Comparison of ENCODE assay signal across 11 cellular contexts in genomic region chr6:48069280-48069679, GRCh38. TPM values are rescaled to one million over a fixed set of nuclear protein-coding genes. Genes with fewer than 3 reads are reported as not detected.
DNase-seq lines count a peak whose midpoint lies in the region; ATAC-seq, FAIRE-seq and TF ChIP-seq lines count a peak whose summit lies in the region.
"Had no signal": no experiment of that assay in that cellular context is flagged by ENCODE, and none has a peak within 500 bp of the region (broad histone marks: within the 10 kb centered on the region; RNA-seq: fewer than 3 reads in every experiment).

No MANE protein-coding gene starts in this region.

- peaks cover 12% of the 10 kb centered on the region for H3K23me2 ChIP-seq in H1 (ENCODE audit: low read depth, low read length)

- H3K9ac ChIP-seq in IMR-90 (ENCODE audit: low read depth, low read length) (no peak overlapping the region), H1 (replicated peaks in 1 of 4; ENCODE audit: extremely low read depth in 1 of 4, low read depth in 3 of 4, low read length in 3 of 4) (peak overlapping the region in 1 of 4 experiments; percentile 24; a peak in 2 of 7 replicates)
- H3K9ac ChIP-seq: parathyroid adenoma had no signal

- no peak overlapping the region for H3K18ac ChIP-seq in IMR-90 (ENCODE audit: low read depth, low read length)
- 0 out of 2 replicates have a peak overlapping the region, but pooled peaks have one; percentile 17 for H3K18ac ChIP-seq in H1 (ENCODE audit: extremely low read depth, low read length)

- no peak for TF ChIP-seq POLR2A in IMR-90 (IDR thresholded peaks at IDR 0.05; ENCODE audit: low read depth, low read length)
- TF ChIP-seq POLR2A in H1 (IDR thresholded peaks at IDR 0.05; ENCODE audit: control extremely low read depth in 1 of 2, low read depth in 2 of 2, low read length in 2 of 2), result no peak

- H3K4me3 ChIP-seq in IMR-90 (ENCODE audit: insufficient read depth, low read depth, low read length) (no peak overlapping the region), H1 (ENCODE audit: extremely low read depth in 1 of 4, insufficient read depth in 2 of 4, low read depth in 3 of 4, low read length in 4 of 4) (peak overlapping the region; percentile 30 to 70 (median 42); a peak in 7 of 8 replicates)

- no peak overlapping the region for H4K8ac ChIP-seq in IMR-90 (ENCODE audit: low read depth in 2 of 2, low read length in 2 of 2)
- no peak overlapping the region for H4K8ac ChIP-seq in H1 (ENCODE audit: extremely low read depth, insufficient read depth, low read length)

- no peak overlapping the region for H3K14ac ChIP-seq in IMR-90 (replicated peaks; ENCODE audit: low read depth, low read length)
- H3K14ac ChIP-seq in H1 (ENCODE audit: insufficient read length), result no peak overlapping the region

- no peak overlapping the region for H2BK5ac ChIP-seq in IMR-90 (ENCODE audit: low read depth, low read length, poor library complexity, severe bottlenecking)
- 0 out of 2 replicates have a peak overlapping the region, but pooled peaks have one; percentile 19 for H2BK5ac ChIP-seq in H1 (ENCODE audit: low read depth, low read length)

- H4K20me1 ChIP-seq in IMR-90 (ENCODE audit: insufficient read depth, low read length) (no peaks in the 10 kb centered on the region), H1 (replicated peaks in 1 of 2; ENCODE audit: control insufficient read depth in 1 of 2, insufficient read depth in 2 of 2, low read length in 2 of 2) (peaks cover 0 to 2% of the 10 kb centered on the region in 2 experiments)

- H4K5ac ChIP-seq in IMR-90 (ENCODE audit: low read depth, low read length), result no peak overlapping the region
- no peak overlapping the region for H4K5ac ChIP-seq in H1 (ENCODE audit: insufficient read length, low read depth, low read length)

- H2AK5ac ChIP-seq in IMR-90 (ENCODE audit: low read depth, low read length) (no peak overlapping the region), H1 (ENCODE audit: low read depth, low read length) (peak overlapping the region; percentile 76; the same call in 1 of the 2 replicates)

- CTCF ChIA-PET in Calu3 (lab: Charles Lee), result no interaction called here
- CTCF ChIA-PET in IMR-90 (lab: Yijun Ruan, JAX), result interaction anchor here (1.0 kb wide), 1 partner anchor 18 kb away, joined by 3 read pairs; no protein-coding TSS in a partner anchor
- CTCF ChIA-PET in H1 (lab: Charles Lee; ENCODE audit: partially characterized antibody), result interaction anchor here (0.8 to 0.9 kb wide), 2 partner anchors 18 to 405 kb away, joined by 3 to 6 read pairs; no protein-coding TSS in a partner anchor

- H3K4me1 ChIP-seq in IMR-90 (ENCODE audit: control insufficient read depth, insufficient read depth, low read length) (peaks cover 7% of the 10 kb centered on the region), H1 (replicated peaks in 1 of 4; ENCODE audit: control insufficient read depth in 3 of 4, insufficient read depth in 4 of 4, low read length in 3 of 4) (peaks cover 4 to 13% (median 9%) of the 10 kb centered on the region in 4 experiments; a peak in 6 of 7 replicates)
- H3K4me1 ChIP-seq: parathyroid adenoma had no signal

- H3K4me2 ChIP-seq in IMR-90 (ENCODE audit: low read depth, low read length), result peak overlapping the region; percentile 43
- H3K4me2 ChIP-seq in H1 (ENCODE audit: insufficient read depth in 1 of 2, low read depth in 2 of 2, low read length in 2 of 2), result peak overlapping the region; percentile 65 to 89

- H3K79me1 ChIP-seq in IMR-90 (ENCODE audit: low read depth in 1 of 2, low read length in 2 of 2), result no peaks in the 10 kb centered on the region
- H3K79me1 ChIP-seq in H1 (ENCODE audit: low read depth, low read length), result no peaks in the 10 kb centered on the region

- TF ChIP-seq CTCF in Calu3 (IDR thresholded peaks at IDR 0.05; ENCODE audit: unreplicated experiment) (no peak), IMR-90 (conservative IDR thresholded peaks at IDR 0.05; ENCODE audit: low read depth, low read length) (no peak), H1 (IDR thresholded peaks at IDR 0.05; ENCODE audit: control extremely low read depth in 1 of 3, insufficient read depth in 1 of 3, low read depth in 1 of 3, low read length in 3 of 3) (no peak), neural crest cell (conservative IDR thresholded peaks at IDR 0.05) (no peak)

- FAIRE-seq in H1 (lab: Jason Lieb, UNC), result peak; percentile 75

- H4K91ac ChIP-seq in IMR-90 (ENCODE audit: insufficient read depth, low read depth, low read length) (no peak overlapping the region), H1 (replicated peaks; ENCODE audit: insufficient read length, low read length) (no peak overlapping the region)

- H2BK15ac ChIP-seq in IMR-90 (ENCODE audit: low read depth, low read length) (no peak overlapping the region), H1 (ENCODE audit: low read length) (no peak overlapping the region)

- 43% methylated on average over 2 of the region's 11 CpGs; no CpG with 5 or more reads in 1 of the 2 experiments for WGBS in IMR-90 (ENCODE audit: extremely low coverage in 2 of 2, insufficient read length in 1 of 2), 2 experiments
- WGBS in H1 (ENCODE audit: extremely low coverage in 1 of 2, insufficient coverage in 1 of 2, insufficient read length in 1 of 2, insufficient replicate concordance in 2 of 2, low coverage in 1 of 2, low lambda C conversion rate in 2 of 2, missing lambda C conversion rate in 1 of 2), 2 experiments, result 39% methylated on average over 11 of the region's 11 CpGs; no CpG with 5 or more reads in 1 of the 2 experiments

- H3K36me3 ChIP-seq in IMR-90 (ENCODE audit: control insufficient read depth, insufficient read depth, low read length) (no peaks in the 10 kb centered on the region), H1 (ENCODE audit: control insufficient read depth in 2 of 4, insufficient read depth in 4 of 4, low read length in 3 of 4) (no peaks in the 10 kb centered on the region)

- H3K56ac ChIP-seq in IMR-90 (ENCODE audit: extremely low read depth, insufficient read depth, low read length), result no peak overlapping the region
- no peak overlapping the region for H3K56ac ChIP-seq in H1 (replicated peaks; ENCODE audit: insufficient read length, low read depth, low read length)

- peak overlapping the region; percentile 78; the same call in 1 of the 2 replicates for H2BK12ac ChIP-seq in H1 (ENCODE audit: low read depth, low read length)

- no peak overlapping the region for H2BK20ac ChIP-seq in IMR-90 (ENCODE audit: low read depth, low read length)
- no peak overlapping the region for H2BK20ac ChIP-seq in H1 (ENCODE audit: low read length)

- TF ChIP-seq RAD21 in IMR-90 (IDR thresholded peaks at IDR 0.05; ENCODE audit: low read length) (no peak), H1 (IDR thresholded peaks at IDR 0.05 in 1 of 2, conservative IDR thresholded peaks at IDR 0.05 in 1 of 2; ENCODE audit: low read depth in 2 of 2, low read length in 2 of 2) (no peak)

- no TSS peak for BruUV-seq in Calu3 (replicated peaks; lab: Mats Ljungman, UMichigan)
- BruUV-seq in IMR-90 (replicated peaks; lab: Mats Ljungman, UMichigan), result no TSS peak

- POLR2A ChIA-PET in IMR-90 (lab: Charles Lee; ENCODE audit: unreplicated experiment) (interaction anchor here (0.6 kb wide), 1 partner anchor 1181 kb away, joined by 4 read pairs; no protein-coding TSS in a partner anchor), H1 (lab: Charles Lee; ENCODE audit: partially characterized antibody) (no interaction called here)

- H3K27me3 ChIP-seq in IMR-90 (ENCODE audit: control insufficient read depth, insufficient read depth, low read length) (peaks cover 10% of the 10 kb centered on the region), H1 (replicated peaks in 1 of 4; ENCODE audit: control insufficient read depth in 3 of 4, extremely low read depth in 1 of 4, insufficient read depth in 3 of 4, low read length in 3 of 4) (peaks cover 6 to 21% (median 16%) of the 10 kb centered on the region in 4 experiments)

- H3K9me3 Mint-ChIP-seq in Calu3 (ENCODE audit: low read depth, unreplicated experiment), result no peaks in the 10 kb centered on the region
- no peaks in the 10 kb centered on the region for H3K9me3 Mint-ChIP-seq in neural crest cell

- H3K9me1 ChIP-seq in IMR-90 (ENCODE audit: insufficient read depth, low read length), result no peaks in the 10 kb centered on the region

- intact Hi-C loops in Calu3 (cut with micrococcal nuclease; ENCODE audit: unreplicated experiment) (no loop called here), IMR-90 (cut with micrococcal nuclease) (no loop called here)

- H3K4me1 Mint-ChIP-seq in Calu3 (ENCODE audit: low read depth, unreplicated experiment), result no peaks in the 10 kb centered on the region
- peaks cover 10% of the 10 kb centered on the region for H3K4me1 Mint-ChIP-seq in neural crest cell

- H3K27ac ChIP-seq in IMR-90 (ENCODE audit: insufficient read depth, low read length) (no peak overlapping the region), H1 (ENCODE audit: low read depth, low read length) (no peak overlapping the region)
- H3K27ac ChIP-seq: parathyroid adenoma had no signal

- TF ChIP-seq EP300 in H1 (IDR thresholded peaks at IDR 0.05; ENCODE audit: borderline replicate concordance in 1 of 2, low read depth in 2 of 2, low read length in 2 of 2), result no peak

- H2AK9ac ChIP-seq in IMR-90 (replicated peaks; ENCODE audit: low read depth, low read length, poor library complexity), result no peak overlapping the region

- ATAC-seq in IMR-90 (ENCODE audit: low read depth) (no peak; the same call in none of the 2 replicates), GM21528 (IDR thresholded peaks at IDR 0.05; ENCODE audit: low FRiP score, unreplicated experiment) (no peak)

- H2AFZ ChIP-seq in IMR-90 (replicated peaks; ENCODE audit: low read length, poor library complexity) (peak overlapping the region; percentile 35), H1 (ENCODE audit: low read length) (peak overlapping the region; percentile 82)
- H2AFZ ChIP-seq: parathyroid adenoma had no signal

- H3K4me3 Mint-ChIP-seq in Calu3 (ENCODE audit: low read depth, unreplicated experiment), result peak overlapping the region; percentile 51
- H3K4me3 Mint-ChIP-seq in neural crest cell, result peak overlapping the region; percentile 63

- no peak overlapping the region for H3K27ac Mint-ChIP-seq in Calu3 (ENCODE audit: unreplicated experiment)
- H3K27ac Mint-ChIP-seq in neural crest cell (ENCODE audit: unreplicated experiment), result no peak overlapping the region

- no peaks in the 10 kb centered on the region for H3K36me3 Mint-ChIP-seq in Calu3 (ENCODE audit: insufficient read depth, unreplicated experiment)
- H3K36me3 Mint-ChIP-seq in neural crest cell (ENCODE audit: low read depth), result no peaks in the 10 kb centered on the region

- DNase-seq in Calu3 (no peak), IMR-90 (peak; percentile 4), H1 (ENCODE audit: low read depth in 1 of 2, low spot score in 2 of 2) (peak in 1 of 2 experiments; percentile 47), neural crest cell (ENCODE audit: low read depth, low spot score) (no peak), NCI-H2107 (lab: John Stamatoyannopoulos, UW) (no peak), pons (ENCODE audit: low spot score) (no peak), hippocampal formation (lab: John Stamatoyannopoulos, UW) (no peak)
- DNase-seq: Kasumi-1; NK-92 treated with Interleukin-12 subunit alpha and Interleukin-12 subunit beta, amount 100 ng/mL, for 24 hours had no signal

- no peaks in the 10 kb centered on the region for H3K79me2 ChIP-seq in H1 (ENCODE audit: control insufficient read depth in 1 of 2, insufficient read depth in 2 of 2, low read length in 2 of 2)
- H3K79me2 ChIP-seq: parathyroid adenoma had no signal

- H3K23ac ChIP-seq in IMR-90 (ENCODE audit: low read depth, low read length) (peak overlapping the region; percentile 75; the same call in 1 of the 2 replicates), H1 (ENCODE audit: insufficient read length) (no peak overlapping the region)

- no peaks in the 10 kb centered on the region for H3K9me3 ChIP-seq in IMR-90 (ENCODE audit: control insufficient read depth, insufficient read depth, low read length)
- H3K9me3 ChIP-seq in H1 (ENCODE audit: insufficient read depth in 2 of 2, low read depth in 1 of 2, low read length in 1 of 2), result no peaks in the 10 kb centered on the region

- H2BK120ac ChIP-seq in IMR-90 (ENCODE audit: low read depth, low read length) (no peak overlapping the region), H1 (replicated peaks; ENCODE audit: low read depth, low read length) (no peak overlapping the region)

- H3K27me3 Mint-ChIP-seq in Calu3 (ENCODE audit: unreplicated experiment), result peaks cover 13% of the 10 kb centered on the region
- peaks cover 51% of the 10 kb centered on the region for H3K27me3 Mint-ChIP-seq in neural crest cell (ENCODE audit: low read depth)

- in situ Hi-C loops in IMR-90 (cut with MboI; ENCODE audit: low sequenced_read_pairs), result no loop called here

- H3K4ac ChIP-seq in IMR-90 (ENCODE audit: low read depth, low read length), result no peak overlapping the region
- H3K4ac ChIP-seq in H1 (replicated peaks; ENCODE audit: insufficient read length, low read depth, low read length), result no peak overlapping the region

- dilution Hi-C loops in IMR-90 (cut with HindIII; ENCODE audit: low sequenced_read_pairs, unreplicated experiment), result no loop called here

RNA-seq across cellular contexts. Expression of gene PTCHD4, which starts 41.7 kb away (rescaled TPM):
- total RNA-seq in Calu3 (2022) (not detected in 2 replicates), IMR-90 (2012; rRNA removed) (0.72 and 1.1 TPM in 2 replicates), neural crest cell (1.2 and 1.4 TPM in 2 replicates)
- polyA plus RNA-seq in IMR-90 (2012; rRNA removed) (0.36 and 0.53 TPM in 2 replicates), H1 (2011; rRNA removed) (0.11 and 0.17 TPM in 2 replicates)
- 0.08 and 0.27 TPM in 2 replicates for polyA plus RNA-seq in IMR-90 (2012; cell fraction: cytosol; rRNA removed)
- polyA plus RNA-seq in IMR-90 (2012; cell fraction: nucleus; rRNA removed; ENCODE audit: low replicate concordance), result 0.14 and 0.46 TPM in 2 replicates
- total RNA-seq in H1 (2021; fragmentation: NEBNext Ultra II Directional; extraction: Animal tissue kit (Norgen Biotek cat#: 25700)), result 0.33 and 0.37 TPM in 2 replicates
- 0.19 TPM for polyA plus RNA-seq in H1 (2011; cell fraction: cytosol; rRNA removed)
- polyA plus RNA-seq in H1 (2011; cell fraction: nucleus; rRNA removed), result 0.76 TPM
- 0.17 to 0.35 TPM (median 0.29 TPM) in 4 replicates for polyA plus RNA-seq in H1 (2012, experiment 1 of 2)
- polyA plus RNA-seq in H1 (2012, experiment 2 of 2), result 0.09 TPM
- polyA plus RNA-seq in H1 (2013, experiment 1 of 2), result 0.85 TPM
- 0.70 TPM for polyA plus RNA-seq in H1 (2013, experiment 2 of 2)
- 0.28 and 0.71 TPM in 2 replicates for polyA minus RNA-seq in H1 (2011; rRNA and poly(A)+ RNA removed)
- polyA minus RNA-seq in H1 (2011; cell fraction: cytosol; rRNA and poly(A)+ RNA removed), result 0.59 TPM
- 2.3 TPM for polyA minus RNA-seq in H1 (2011; cell fraction: nucleus; rRNA and poly(A)+ RNA removed)
